Comparison of ENCODE assay signal across 1 cellular context in the genomic region with DNA sequence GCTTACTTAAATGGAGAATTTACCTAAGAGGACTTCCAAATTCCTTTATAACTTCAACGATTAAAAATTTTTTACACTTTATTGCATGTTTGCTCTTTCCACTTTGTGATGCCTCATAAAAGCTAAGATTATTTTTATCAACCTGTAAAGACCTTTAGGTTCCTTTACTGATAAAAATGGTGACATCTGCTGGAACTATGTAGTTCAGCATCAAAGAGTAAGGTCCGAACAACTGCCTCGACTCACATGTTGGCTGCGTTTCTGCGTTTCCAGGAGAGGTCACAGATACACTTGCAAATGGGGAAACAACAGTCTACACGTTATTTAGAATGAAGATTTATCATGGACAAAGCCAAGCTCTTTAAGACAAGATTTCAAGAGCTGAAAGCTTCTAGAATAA.
TF ChIP-seq lines count a peak whose summit lies in the region.

No MANE protein-coding gene starts in this region.

TF ChIP-seq in WTC11, 78 proteins besides CTCF, POLR2A, EP300 and RAD21 (continued from another document):
- TF ChIP-seq ZNF281 (CRISPR knock-in tag; IDR thresholded peaks at IDR 0.05) (no peak), SMAD4 (CRISPR knock-in tag; IDR thresholded peaks at IDR 0.05) (no peak), ATF3 (CRISPR knock-in tag; conservative IDR thresholded peaks at IDR 0.05) (no peak)
